In the genomic region with DNA sequence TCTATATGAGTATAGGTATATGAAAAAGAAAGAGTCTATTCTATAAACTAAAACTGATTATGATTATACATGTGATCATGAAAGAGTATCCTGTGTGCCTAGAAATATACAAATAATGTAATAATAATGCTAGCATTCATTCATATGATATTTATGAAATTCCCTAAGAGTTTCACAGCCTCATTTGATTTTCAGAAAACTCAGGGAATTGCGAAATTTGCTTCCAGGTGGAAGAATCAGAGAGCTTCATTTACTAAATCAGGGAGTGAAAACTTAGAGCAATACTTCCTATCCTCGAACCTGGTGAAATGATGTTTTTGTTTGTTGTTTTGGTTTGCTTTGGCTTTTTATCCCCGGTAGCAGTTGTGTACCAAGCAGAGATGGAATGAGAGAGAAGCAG, we compare ENCODE assay signal across 2 cellular contexts.
TF ChIP-seq lines count a peak whose summit lies in the region.

No MANE protein-coding gene starts in this region.

TF ChIP-seq in Ishikawa, 13 proteins besides CTCF, POLR2A, EP300 and RAD21:
- TF ChIP-seq, protein P1, sequence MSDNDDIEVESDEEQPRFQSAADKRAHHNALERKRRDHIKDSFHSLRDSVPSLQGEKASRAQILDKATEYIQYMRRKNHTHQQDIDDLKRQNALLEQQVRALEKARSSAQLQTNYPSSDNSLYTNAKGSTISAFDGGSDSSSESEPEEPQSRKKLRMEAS (IDR thresholded peaks at IDR 0.05): no peak
- TF ChIP-seq CEBPB (IDR thresholded peaks at IDR 0.05): peak; percentile 58; the same call in 1 of the 2 replicates
- no peak for TF ChIP-seq NFIC (IDR thresholded peaks at IDR 0.05)

TF ChIP-seq in H1, 55 proteins besides CTCF, POLR2A, EP300 and RAD21:
- TF ChIP-seq CEBPB (IDR thresholded peaks at IDR 0.05; ENCODE audit: low read depth, low read length) (peak; percentile 61; the same call in 1 of the 2 replicates), SIRT6 (IDR thresholded peaks at IDR 0.05; ENCODE audit: low read length) (no peak), ZNF274 (IDR thresholded peaks at IDR 0.05; ENCODE audit: borderline replicate concordance, extremely low read depth, low read length) (no peak), SRF (IDR thresholded peaks at IDR 0.05; ENCODE audit: low read depth, low read length) (no peak), TEAD4 (IDR thresholded peaks at IDR 0.05; ENCODE audit: low read depth, low read length) (no peak), CHD2 (IDR thresholded peaks at IDR 0.05; ENCODE audit: low read length) (no peak), BACH1 (IDR thresholded peaks at IDR 0.05; ENCODE audit: low read length) (no peak), NANOG (IDR thresholded peaks at IDR 0.05; ENCODE audit: insufficient read depth, low read depth, low read length, poor library complexity, severe bottlenecking) (no peak)
